ENCODE assay signal across 35 cellular contexts in the genomic region with DNA sequence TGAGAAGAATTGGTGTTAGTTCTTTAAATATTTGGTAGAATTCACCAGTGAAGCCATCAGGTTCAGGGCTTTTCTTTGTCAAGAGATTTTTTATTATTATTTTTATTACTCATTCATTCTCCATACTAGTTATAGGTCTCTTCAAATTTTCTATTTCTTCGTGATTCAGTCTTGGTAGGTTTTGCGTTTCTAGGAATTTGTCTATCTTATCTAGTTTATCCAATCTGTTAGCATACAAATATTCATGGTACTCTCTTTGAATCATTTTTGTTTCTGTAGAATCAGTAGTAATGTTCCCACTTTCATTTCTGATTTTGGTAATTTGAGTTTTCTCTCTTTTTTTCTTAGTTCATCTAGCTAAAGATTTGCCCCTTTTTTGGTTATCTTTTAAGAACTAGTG.
"Had no signal": no experiment of that assay in that cellular context is flagged by ENCODE, and none has a peak within 500 bp of the region (broad histone marks: within the 10 kb centered on the region; RNA-seq: fewer than 3 reads in every experiment).

No MANE protein-coding gene starts in this region.

- DNase-seq: activated B cell treated with CpG ODN at 0.5 μM for 24 hours; activated CD4-positive, alpha-beta memory T cell treated with anti-CD3 and anti-CD28 coated beads for 36 hours; activated CD4-positive, alpha-beta T cell treated with anti-CD3 and anti-CD28 coated beads, Interleukin-2, amount 10 ng/mL, durations not matched to agents 24 days and 14 days; activated CD4-positive, alpha-beta T cell treated with anti-CD3 and anti-CD28 coated beads, Interleukin-2, amount 50 U/mL, for 1 hour; activated CD4-positive, alpha-beta T cell treated with anti-CD3 and anti-CD28 coated beads, Interleukin-2, amount 50 U/mL, for 4 hours; activated CD4-positive, CD25-positive, alpha-beta regulatory T cell treated with anti-CD3 and anti-CD28 coated beads, Interleukin-2, amount 50 U/mL, for 72 hours; activated CD8-positive, alpha-beta memory T cell treated with anti-CD3 and anti-CD28 coated beads, Interleukin-2, amount 50 U/mL, for 4 hours; activated CD8-positive, alpha-beta T cell treated with anti-CD3 and anti-CD28 coated beads for 36 hours; activated effector memory CD4-positive, alpha-beta T cell treated with Interleukin-2 at 50 U/mL for 16 hours; activated gamma-delta T cell; activated naive CD4-positive, alpha-beta T cell treated with anti-CD3 and anti-CD28 coated beads, Interleukin-2, amount 10 ng/mL, durations not matched to agents 7 days and 5 days; activated naive CD4-positive, alpha-beta T cell treated with Interleukin-2 at 50 U/mL for 16 hours; activated naive CD8-positive, alpha-beta T cell treated with anti-CD3 and anti-CD28 coated beads, Interleukin-2, amount 10 ng/mL, durations not matched to agents 7 days and 5 days; activated naive CD8-positive, alpha-beta T cell treated with anti-CD3 and anti-CD28 coated beads, Interleukin-2, amount 50 U/mL, for 24 hours; activated T-cell treated with anti-CD3 and anti-CD28 coated beads, Interleukin-2, amount 50 U/mL, for 24 hours; activated T-cell treated with anti-CD3 and anti-CD28 coated beads, Interleukin-2, amount 50 U/mL, for 48 hours; amygdala; anterior cingulate cortex; caudate nucleus; cerebellar nuclear complex; SW 1271; T-helper 1 cell; T-helper 9 cell had no signal

- H3K9me3 ChIP-seq: ascending aorta had no signal

- H3K4me1 Mint-ChIP-seq: activated B cell treated with CpG ODN at 0.5 μM for 24 hours; central memory CD8-positive, alpha-beta T cell had no signal

- H3K36me3 ChIP-seq: ascending aorta, cardiac muscle cell had no signal

- H3K27ac ChIP-seq: ascending aorta, cardiac muscle cell, VCaP had no signal

- ATAC-seq: activated CD8-positive, alpha-beta T cell treated with anti-CD3 and anti-CD28 coated beads for 36 hours; activated naive CD8-positive, alpha-beta T cell treated with anti-CD3 and anti-CD28 coated beads, Interleukin-2, amount 50 U/mL, for 24 hours had no signal

- H3K27me3 ChIP-seq: ascending aorta, cardiac muscle cell had no signal

- H3K27me3 Mint-ChIP-seq: activated CD4-positive, alpha-beta T cell treated with anti-CD3 and anti-CD28 coated beads, Interleukin-2, amount 10 ng/mL, durations not matched to agents 24 days and 14 days; central memory CD8-positive, alpha-beta T cell had no signal

- H3K4me1 ChIP-seq: ascending aorta had no signal

- H3K27ac Mint-ChIP-seq: activated B cell treated with CpG ODN at 0.5 μM for 24 hours; activated CD4-positive, alpha-beta memory T cell treated with anti-CD3 and anti-CD28 coated beads for 36 hours; activated CD4-positive, alpha-beta T cell treated with anti-CD3 and anti-CD28 coated beads, Interleukin-2, amount 10 ng/mL, durations not matched to agents 24 days and 14 days; activated CD8-positive, alpha-beta T cell treated with anti-CD3 and anti-CD28 coated beads for 36 hours; activated naive CD4-positive, alpha-beta T cell treated with anti-CD3 and anti-CD28 coated beads, Interleukin-2, amount 10 ng/mL, durations not matched to agents 7 days and 5 days; activated naive CD4-positive, alpha-beta T cell treated with anti-CD3 and anti-CD28 coated beads, Interleukin-2, amount 50 U/mL, for 24 hours; activated naive CD8-positive, alpha-beta T cell; activated naive CD8-positive, alpha-beta T cell treated with anti-CD3 and anti-CD28 coated beads, Interleukin-2, amount 10 ng/mL, durations not matched to agents 7 days and 5 days; activated naive CD8-positive, alpha-beta T cell treated with anti-CD3 and anti-CD28 coated beads, Interleukin-2, amount 50 U/mL, for 24 hours; activated T-cell treated with anti-CD3 and anti-CD28 coated beads, Interleukin-2, amount 50 U/mL, for 24 hours; activated T-helper 1 cell treated with anti-CD3 and anti-CD28 coated beads, Interleukin-12 subunit alpha, Interleukin-12 subunit beta, Interleukin-2, Interleukin-4 antibody, amounts not matched to agents 30 ng/mL and 10 ng/mL and 1 ng/mL, durations not matched to agents 14 hours and 24 hours and 36 hours; activated T-helper 2 cell treated with anti-CD3 and anti-CD28 coated beads, Interferon-gamma antibody, Interleukin-2, Interleukin-4, amounts not matched to agents 10 μg/mL and 5 μg/mL and 100 μg/mL, durations not matched to agents 14 hours and 24 hours and 36 hours; brain; T-helper 1 cell treated with Interleukin-12 subunit alpha and Interleukin-12 subunit beta and Interleukin-4 antibody, amounts not matched to agents 30 μg/mL and 1 μg/mL, for 36 hours had no signal

- H3K4me3 ChIP-seq: ascending aorta, cardiac muscle cell had no signal

- H3K4me3 Mint-ChIP-seq: activated B cell treated with CpG ODN at 0.5 μM for 24 hours; activated CD4-positive, alpha-beta memory T cell treated with anti-CD3 and anti-CD28 coated beads for 36 hours; activated CD4-positive, alpha-beta T cell treated with anti-CD3 and anti-CD28 coated beads, Interleukin-2, amount 10 ng/mL, durations not matched to agents 24 days and 14 days; activated CD8-positive, alpha-beta T cell treated with anti-CD3 and anti-CD28 coated beads for 36 hours; activated naive CD4-positive, alpha-beta T cell treated with anti-CD3 and anti-CD28 coated beads, Interleukin-2, amount 10 ng/mL, durations not matched to agents 7 days and 5 days; activated naive CD4-positive, alpha-beta T cell treated with anti-CD3 and anti-CD28 coated beads, Interleukin-2, amount 50 U/mL, for 24 hours; activated naive CD8-positive, alpha-beta T cell; activated naive CD8-positive, alpha-beta T cell treated with anti-CD3 and anti-CD28 coated beads, Interleukin-2, amount 10 ng/mL, durations not matched to agents 7 days and 5 days; activated naive CD8-positive, alpha-beta T cell treated with anti-CD3 and anti-CD28 coated beads, Interleukin-2, amount 50 U/mL, for 24 hours; activated T-cell treated with anti-CD3 and anti-CD28 coated beads, Interleukin-2, amount 50 U/mL, for 24 hours; activated T-helper 1 cell treated with anti-CD3 and anti-CD28 coated beads, Interleukin-12 subunit alpha, Interleukin-12 subunit beta, Interleukin-2, Interleukin-4 antibody, amounts not matched to agents 30 ng/mL and 10 ng/mL and 1 ng/mL, durations not matched to agents 14 hours and 24 hours and 36 hours; brain; central memory CD8-positive, alpha-beta T cell; T-helper 1 cell treated with Interleukin-12 subunit alpha and Interleukin-12 subunit beta and Interleukin-4 antibody, amounts not matched to agents 30 μg/mL and 1 μg/mL, for 36 hours had no signal

- FAIRE-seq: bronchial epithelial cell, TTC549 had no signal
